ENCODE assay signal across 10 cellular contexts in the genomic region with DNA sequence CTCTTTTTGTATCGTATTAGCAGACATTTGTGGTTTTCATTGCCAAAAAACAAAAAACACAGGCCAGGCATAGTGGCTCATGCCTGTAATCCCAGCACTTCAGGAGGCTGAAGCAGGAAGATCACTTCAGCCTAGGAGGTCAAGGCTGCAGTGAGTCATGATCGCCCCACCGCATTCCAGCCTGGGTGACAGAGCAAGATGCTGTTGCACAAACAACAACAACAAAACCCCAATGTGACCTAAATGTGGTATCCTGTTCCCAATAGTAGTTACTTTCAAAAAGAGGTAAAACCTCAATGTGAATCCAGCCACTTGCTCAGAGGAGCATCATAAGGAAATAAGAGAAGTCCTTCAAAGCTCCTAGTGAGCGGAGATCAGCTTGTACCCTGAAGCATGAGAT. TPM values are rescaled to one million over a fixed set of nuclear protein-coding genes. Genes with fewer than 3 reads are reported as not detected.
DNase-seq lines count a peak whose midpoint lies in the region; ATAC-seq and TF ChIP-seq lines count a peak whose summit lies in the region.
"Had no signal": no experiment of that assay in that cellular context is flagged by ENCODE, and none has a peak within 500 bp of the region (broad histone marks: within the 10 kb centered on the region; RNA-seq: fewer than 3 reads in every experiment).

No MANE protein-coding gene starts in this region.

- DNase-seq in ACHN (peak; percentile 73), HFFc6 (peak; percentile 46), iris pigment epithelial cell (ENCODE audit: low read depth) (peak; percentile 51), NCI-H1694 (lab: John Stamatoyannopoulos, UW) (no peak)
- DNase-seq: BE2C, NCI-H1930 had no signal

- peaks cover 4% of the 10 kb centered on the region; the same call in 1 of the 2 replicates for H3K27me3 Mint-ChIP-seq in HFFc6 (ENCODE audit: insufficient read depth)
- H3K27me3 Mint-ChIP-seq in activated T-helper 17 cell treated with anti-CD3 and anti-CD28 coated beads, Interleukin-2, amount 50 U/mL, for 72 hours: peaks cover 3% of the 10 kb centered on the region

- no peak for TF ChIP-seq CTCF in HFFc6 (IDR thresholded peaks at IDR 0.05)

- no peaks in the 10 kb centered on the region for H3K9me3 Mint-ChIP-seq in HFFc6
- H3K9me3 Mint-ChIP-seq in activated T-helper 17 cell treated with anti-CD3 and anti-CD28 coated beads, Interleukin-2, amount 50 U/mL, for 72 hours: no peaks in the 10 kb centered on the region

- no peaks in the 10 kb centered on the region for H3K36me3 Mint-ChIP-seq in HFFc6 (ENCODE audit: low read depth)
- H3K36me3 Mint-ChIP-seq in activated T-helper 17 cell treated with anti-CD3 and anti-CD28 coated beads, Interleukin-2, amount 50 U/mL, for 72 hours (ENCODE audit: low read depth): no peaks in the 10 kb centered on the region

- H3K27ac Mint-ChIP-seq in HFFc6: no peak overlapping the region
- H3K27ac Mint-ChIP-seq in activated T-helper 17 cell treated with anti-CD3 and anti-CD28 coated beads, Interleukin-2, amount 50 U/mL, for 72 hours: no peak overlapping the region

- in situ Hi-C loops in ACHN (cut with HindIII; ENCODE audit: low pct_ligation_motif_present, low pct_unique_long_range_greater_than_20kb, low sequenced_read_pairs): no loop called here

- no peak overlapping the region for H3K4me3 Mint-ChIP-seq in HFFc6
- H3K4me3 Mint-ChIP-seq in activated T-helper 17 cell treated with anti-CD3 and anti-CD28 coated beads, Interleukin-2, amount 50 U/mL, for 72 hours: no peak overlapping the region

- ATAC-seq in activated T-helper 17 cell treated with anti-CD3 and anti-CD28 coated beads, Interleukin-2, amount 50 U/mL, for 72 hours (replicated peaks): peak; percentile 47
- no peak for ATAC-seq in HG03108 (IDR thresholded peaks at IDR 0.05; ENCODE audit: unreplicated experiment)
- ATAC-seq in GM21737 (IDR thresholded peaks at IDR 0.05; ENCODE audit: unreplicated experiment): no peak
- ATAC-seq in HG03039 (IDR thresholded peaks at IDR 0.05; ENCODE audit: unreplicated experiment): no peak

- H3K4me1 Mint-ChIP-seq in HFFc6 (ENCODE audit: low read depth): peaks cover 11% of the 10 kb centered on the region
- H3K4me1 Mint-ChIP-seq in activated T-helper 17 cell treated with anti-CD3 and anti-CD28 coated beads, Interleukin-2, amount 50 U/mL, for 72 hours: no peaks in the 10 kb centered on the region

RNA-seq across cellular contexts. Expression of gene SKAP2, which starts 45.8 kb away (rescaled TPM):
- total RNA-seq in HFFc6 (2021; fragmentation: NEBNext Ultra II Directional; extraction: Animal tissue kit (Norgen Biotek cat#: 25700)): 10 to 100 TPM in 2 of 6 experiments, 1 to 10 TPM in 4; 7.2 to 12.3 (median 9.1) TPM
- 10 to 100 TPM; 11.5 to 14.3 TPM for total RNA-seq in activated T-helper 17 cell treated with anti-CD3 and anti-CD28 coated beads, Interleukin-2, amount 50 U/mL, for 72 hours
